ENCODE assay signal across 1 cellular context in the genomic region with DNA sequence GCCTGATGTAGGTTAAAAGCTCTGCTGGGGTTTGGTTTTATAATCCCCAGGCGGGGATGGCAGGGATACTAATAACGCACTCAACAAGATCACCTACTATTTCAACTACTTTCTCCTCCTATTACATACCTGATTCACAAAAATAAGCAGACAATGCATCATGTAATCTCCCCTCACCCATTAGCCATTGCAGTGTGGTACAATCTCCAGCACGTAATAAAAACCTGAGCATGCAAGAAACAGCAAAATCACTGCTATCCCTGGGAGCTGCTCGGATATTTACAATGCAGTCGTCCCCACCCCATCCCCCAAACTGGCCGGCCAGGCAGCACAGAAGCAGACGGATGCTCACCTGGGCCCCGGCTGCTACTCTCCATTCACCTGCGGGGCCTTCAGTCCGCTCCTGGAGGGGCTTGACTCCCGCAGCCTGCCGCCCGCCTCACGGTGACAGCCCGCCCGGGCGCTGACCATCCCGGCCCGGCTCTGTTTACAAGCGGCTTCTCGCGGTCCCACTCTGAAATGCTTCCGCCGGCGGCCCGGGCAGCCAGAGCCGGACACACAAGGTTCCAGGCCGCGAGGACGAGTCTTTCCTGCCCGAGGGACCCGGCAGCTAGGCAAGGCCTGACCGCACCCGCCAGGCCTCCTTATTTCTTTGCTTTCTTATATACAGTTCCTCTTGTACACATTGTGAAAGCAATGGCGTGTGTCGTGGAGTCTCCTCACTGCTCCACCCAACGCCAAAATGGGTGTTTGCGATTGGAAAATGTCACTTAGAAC.
A peak's percentile ranks its signal among the peaks of the same experiment; 100 is the strongest.
TF ChIP-seq lines count a peak whose summit lies in the region.

A gene with protein sequence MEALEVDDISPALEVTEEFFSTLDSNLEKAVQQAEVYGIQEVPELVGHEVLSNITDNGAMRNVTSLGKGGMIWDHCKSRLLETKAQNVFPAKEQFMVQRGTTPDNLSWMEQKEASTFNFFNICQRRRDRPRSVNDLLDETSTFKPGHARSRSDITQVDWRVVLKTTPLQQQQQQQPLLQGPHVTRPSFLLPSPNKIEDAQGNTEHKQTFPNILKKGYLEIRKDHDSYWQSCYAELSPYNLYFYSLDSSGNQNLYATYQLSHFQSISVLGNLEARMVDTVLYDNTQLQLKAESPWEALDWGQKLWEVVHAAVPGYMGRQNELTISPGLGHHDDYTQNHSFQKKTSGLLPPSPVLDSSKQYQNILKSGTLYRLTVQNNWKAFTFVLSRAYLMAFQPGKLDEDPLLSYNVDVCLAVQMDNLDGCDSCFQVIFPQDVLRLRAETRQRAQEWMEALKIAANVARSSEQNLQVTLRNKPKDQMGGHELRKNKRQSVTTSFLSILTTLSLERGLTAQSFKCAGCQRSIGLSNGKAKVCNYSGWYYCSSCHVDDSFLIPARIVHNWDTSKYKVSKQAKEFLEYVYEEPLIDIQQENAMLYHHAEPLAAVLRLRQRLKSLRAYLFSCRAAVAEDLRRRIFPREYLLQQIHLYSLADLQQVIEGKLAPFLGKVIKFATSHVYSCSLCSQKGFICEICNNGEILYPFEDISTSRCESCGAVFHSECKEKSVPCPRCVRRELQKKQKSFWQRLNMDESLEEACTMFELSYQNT (minus strand): TSS at position 491 of the 777 bp plus-strand sequence. CDS start 23,888 bp downstream, outside the sequence.

TF ChIP-seq in HepG2, 621 proteins besides CTCF, POLR2A, EP300 and RAD21 (continued from another document and continues in another):
- TF ChIP-seq, protein P1, sequence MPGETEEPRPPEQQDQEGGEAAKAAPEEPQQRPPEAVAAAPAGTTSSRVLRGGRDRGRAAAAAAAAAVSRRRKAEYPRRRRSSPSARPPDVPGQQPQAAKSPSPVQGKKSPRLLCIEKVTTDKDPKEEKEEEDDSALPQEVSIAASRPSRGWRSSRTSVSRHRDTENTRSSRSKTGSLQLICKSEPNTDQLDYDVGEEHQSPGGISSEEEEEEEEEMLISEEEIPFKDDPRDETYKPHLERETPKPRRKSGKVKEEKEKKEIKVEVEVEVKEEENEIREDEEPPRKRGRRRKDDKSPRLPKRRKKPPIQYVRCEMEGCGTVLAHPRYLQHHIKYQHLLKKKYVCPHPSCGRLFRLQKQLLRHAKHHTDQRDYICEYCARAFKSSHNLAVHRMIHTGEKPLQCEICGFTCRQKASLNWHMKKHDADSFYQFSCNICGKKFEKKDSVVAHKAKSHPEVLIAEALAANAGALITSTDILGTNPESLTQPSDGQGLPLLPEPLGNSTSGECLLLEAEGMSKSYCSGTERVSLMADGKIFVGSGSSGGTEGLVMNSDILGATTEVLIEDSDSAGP (CRISPR knock-in tag; IDR thresholded peaks at IDR 0.05; ENCODE audit: borderline replicate concordance): peak; percentile 98
- TF ChIP-seq ARNT (IDR thresholded peaks at IDR 0.05) (no peak), ZNF614 (CRISPR knock-in tag; IDR thresholded peaks at IDR 0.05; ENCODE audit: borderline replicate concordance) (peak; percentile 97), ZFX (CRISPR knock-in tag; IDR thresholded peaks at IDR 0.05; ENCODE audit: low read depth) (peak; percentile 98), ZNF674 (CRISPR knock-in tag; IDR thresholded peaks at IDR 0.05; ENCODE audit: low read depth) (peak; percentile 93; the same call in 1 of the 2 replicates), DNMT3B (CRISPR knock-in tag; conservative IDR thresholded peaks at IDR 0.05) (peak; percentile 99), IKZF1 (IDR thresholded peaks at IDR 0.05) (no peak), RFXANK (CRISPR knock-in tag; IDR thresholded peaks at IDR 0.05) (peak; percentile 84; the same call in 1 of the 2 replicates), ZEB1 (IDR thresholded peaks at IDR 0.05; ENCODE audit: insufficient replicate concordance, low read depth) (peak; percentile 92), ZNF317 (CRISPR knock-in tag; IDR thresholded peaks at IDR 0.05) (peak; percentile 93), ZFP36L2 (CRISPR knock-in tag; IDR thresholded peaks at IDR 0.05) (peak; percentile 97), HNRNPLL (IDR thresholded peaks at IDR 0.05; ENCODE audit: low read depth, low read length, poor library complexity, severe bottlenecking) (peak; percentile 79), ZNF678 (CRISPR knock-in tag; IDR thresholded peaks at IDR 0.05) (peak; percentile 96), SUZ12 (IDR thresholded peaks at IDR 0.05; ENCODE audit: low read depth, low read length) (no peak), POLR2AphosphoS2 (IDR thresholded peaks at IDR 0.05; ENCODE audit: low read depth, low read length) (no peak), EED (CRISPR knock-in tag; IDR thresholded peaks at IDR 0.05) (peak; percentile 96), ZNF652 (CRISPR knock-in tag; IDR thresholded peaks at IDR 0.05; ENCODE audit: borderline replicate concordance, low read depth) (peak; percentile 75; the same call in 1 of the 2 replicates), MYNN (CRISPR knock-in tag; IDR thresholded peaks at IDR 0.05; ENCODE audit: low read depth) (peak; percentile 90; the same call in 1 of the 2 replicates), AGO2 (optimal IDR thresholded peaks at IDR 0.05; ENCODE audit: low read depth, low read length) (peak; percentile 65), ZNF382 (CRISPR knock-in tag; IDR thresholded peaks at IDR 0.05; ENCODE audit: borderline replicate concordance) (no peak), DPF2 (CRISPR knock-in tag; IDR thresholded peaks at IDR 0.05; ENCODE audit: borderline replicate concordance, low read depth) (peak; percentile 64; the same call in 1 of the 2 replicates), HOXD1 (CRISPR knock-in tag; IDR thresholded peaks at IDR 0.05) (peak; percentile 97)
- TF ChIP-seq, protein P2, sequence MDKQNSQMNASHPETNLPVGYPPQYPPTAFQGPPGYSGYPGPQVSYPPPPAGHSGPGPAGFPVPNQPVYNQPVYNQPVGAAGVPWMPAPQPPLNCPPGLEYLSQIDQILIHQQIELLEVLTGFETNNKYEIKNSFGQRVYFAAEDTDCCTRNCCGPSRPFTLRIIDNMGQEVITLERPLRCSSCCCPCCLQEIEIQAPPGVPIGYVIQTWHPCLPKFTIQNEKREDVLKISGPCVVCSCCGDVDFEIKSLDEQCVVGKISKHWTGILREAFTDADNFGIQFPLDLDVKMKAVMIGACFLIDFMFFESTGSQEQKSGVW (CRISPR knock-in tag; IDR thresholded peaks at IDR 0.05; ENCODE audit: borderline replicate concordance): no peak
- TF ChIP-seq, protein P3, sequence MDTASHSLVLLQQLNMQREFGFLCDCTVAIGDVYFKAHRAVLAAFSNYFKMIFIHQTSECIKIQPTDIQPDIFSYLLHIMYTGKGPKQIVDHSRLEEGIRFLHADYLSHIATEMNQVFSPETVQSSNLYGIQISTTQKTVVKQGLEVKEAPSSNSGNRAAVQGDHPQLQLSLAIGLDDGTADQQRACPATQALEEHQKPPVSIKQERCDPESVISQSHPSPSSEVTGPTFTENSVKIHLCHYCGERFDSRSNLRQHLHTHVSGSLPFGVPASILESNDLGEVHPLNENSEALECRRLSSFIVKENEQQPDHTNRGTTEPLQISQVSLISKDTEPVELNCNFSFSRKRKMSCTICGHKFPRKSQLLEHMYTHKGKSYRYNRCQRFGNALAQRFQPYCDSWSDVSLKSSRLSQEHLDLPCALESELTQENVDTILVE (CRISPR knock-in tag; IDR thresholded peaks at IDR 0.05): peak; percentile 97
- TF ChIP-seq, protein P4, sequence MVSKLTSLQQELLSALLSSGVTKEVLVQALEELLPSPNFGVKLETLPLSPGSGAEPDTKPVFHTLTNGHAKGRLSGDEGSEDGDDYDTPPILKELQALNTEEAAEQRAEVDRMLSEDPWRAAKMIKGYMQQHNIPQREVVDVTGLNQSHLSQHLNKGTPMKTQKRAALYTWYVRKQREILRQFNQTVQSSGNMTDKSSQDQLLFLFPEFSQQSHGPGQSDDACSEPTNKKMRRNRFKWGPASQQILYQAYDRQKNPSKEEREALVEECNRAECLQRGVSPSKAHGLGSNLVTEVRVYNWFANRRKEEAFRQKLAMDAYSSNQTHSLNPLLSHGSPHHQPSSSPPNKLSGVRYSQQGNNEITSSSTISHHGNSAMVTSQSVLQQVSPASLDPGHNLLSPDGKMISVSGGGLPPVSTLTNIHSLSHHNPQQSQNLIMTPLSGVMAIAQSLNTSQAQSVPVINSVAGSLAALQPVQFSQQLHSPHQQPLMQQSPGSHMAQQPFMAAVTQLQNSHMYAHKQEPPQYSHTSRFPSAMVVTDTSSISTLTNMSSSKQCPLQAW (CRISPR knock-in tag; IDR thresholded peaks at IDR 0.05): peak; percentile 99
- TF ChIP-seq, protein P5, sequence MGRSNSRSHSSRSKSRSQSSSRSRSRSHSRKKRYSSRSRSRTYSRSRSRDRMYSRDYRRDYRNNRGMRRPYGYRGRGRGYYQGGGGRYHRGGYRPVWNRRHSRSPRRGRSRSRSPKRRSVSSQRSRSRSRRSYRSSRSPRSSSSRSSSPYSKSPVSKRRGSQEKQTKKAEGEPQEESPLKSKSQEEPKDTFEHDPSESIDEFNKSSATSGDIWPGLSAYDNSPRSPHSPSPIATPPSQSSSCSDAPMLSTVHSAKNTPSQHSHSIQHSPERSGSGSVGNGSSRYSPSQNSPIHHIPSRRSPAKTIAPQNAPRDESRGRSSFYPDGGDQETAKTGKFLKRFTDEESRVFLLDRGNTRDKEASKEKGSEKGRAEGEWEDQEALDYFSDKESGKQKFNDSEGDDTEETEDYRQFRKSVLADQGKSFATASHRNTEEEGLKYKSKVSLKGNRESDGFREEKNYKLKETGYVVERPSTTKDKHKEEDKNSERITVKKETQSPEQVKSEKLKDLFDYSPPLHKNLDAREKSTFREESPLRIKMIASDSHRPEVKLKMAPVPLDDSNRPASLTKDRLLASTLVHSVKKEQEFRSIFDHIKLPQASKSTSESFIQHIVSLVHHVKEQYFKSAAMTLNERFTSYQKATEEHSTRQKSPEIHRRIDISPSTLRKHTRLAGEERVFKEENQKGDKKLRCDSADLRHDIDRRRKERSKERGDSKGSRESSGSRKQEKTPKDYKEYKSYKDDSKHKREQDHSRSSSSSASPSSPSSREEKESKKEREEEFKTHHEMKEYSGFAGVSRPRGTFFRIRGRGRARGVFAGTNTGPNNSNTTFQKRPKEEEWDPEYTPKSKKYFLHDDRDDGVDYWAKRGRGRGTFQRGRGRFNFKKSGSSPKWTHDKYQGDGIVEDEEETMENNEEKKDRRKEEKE (IDR thresholded peaks at IDR 0.05): no peak
- TF ChIP-seq, protein P6, sequence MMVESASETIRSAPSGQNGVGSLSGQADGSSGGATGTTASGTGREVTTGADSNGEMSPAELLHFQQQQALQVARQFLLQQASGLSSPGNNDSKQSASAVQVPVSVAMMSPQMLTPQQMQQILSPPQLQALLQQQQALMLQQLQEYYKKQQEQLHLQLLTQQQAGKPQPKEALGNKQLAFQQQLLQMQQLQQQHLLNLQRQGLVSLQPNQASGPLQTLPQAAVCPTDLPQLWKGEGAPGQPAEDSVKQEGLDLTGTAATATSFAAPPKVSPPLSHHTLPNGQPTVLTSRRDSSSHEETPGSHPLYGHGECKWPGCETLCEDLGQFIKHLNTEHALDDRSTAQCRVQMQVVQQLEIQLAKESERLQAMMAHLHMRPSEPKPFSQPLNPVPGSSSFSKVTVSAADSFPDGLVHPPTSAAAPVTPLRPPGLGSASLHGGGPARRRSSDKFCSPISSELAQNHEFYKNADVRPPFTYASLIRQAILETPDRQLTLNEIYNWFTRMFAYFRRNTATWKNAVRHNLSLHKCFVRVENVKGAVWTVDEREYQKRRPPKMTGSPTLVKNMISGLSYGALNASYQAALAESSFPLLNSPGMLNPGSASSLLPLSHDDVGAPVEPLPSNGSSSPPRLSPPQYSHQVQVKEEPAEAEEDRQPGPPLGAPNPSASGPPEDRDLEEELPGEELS (CRISPR knock-in tag; IDR thresholded peaks at IDR 0.05): peak; percentile 95
- TF ChIP-seq, protein P7, sequence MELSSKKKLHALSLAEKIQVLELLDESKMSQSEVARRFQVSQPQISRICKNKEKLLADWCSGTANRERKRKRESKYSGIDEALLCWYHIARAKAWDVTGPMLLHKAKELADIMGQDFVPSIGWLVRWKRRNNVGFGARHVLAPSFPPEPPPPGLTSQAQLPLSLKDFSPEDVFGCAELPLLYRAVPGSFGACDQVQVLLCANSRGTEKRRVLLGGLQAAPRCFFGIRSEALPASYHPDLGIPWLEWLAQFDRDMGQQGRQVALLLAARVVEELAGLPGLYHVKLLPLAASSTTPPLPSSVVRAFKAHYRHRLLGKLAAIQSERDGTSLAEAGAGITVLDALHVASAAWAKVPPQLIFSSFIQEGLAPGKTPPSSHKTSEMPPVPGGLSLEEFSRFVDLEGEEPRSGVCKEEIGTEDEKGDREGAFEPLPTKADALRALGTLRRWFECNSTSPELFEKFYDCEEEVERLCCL (CRISPR knock-in tag; IDR thresholded peaks at IDR 0.05; ENCODE audit: borderline replicate concordance): peak; percentile 97
- TF ChIP-seq, protein P8, sequence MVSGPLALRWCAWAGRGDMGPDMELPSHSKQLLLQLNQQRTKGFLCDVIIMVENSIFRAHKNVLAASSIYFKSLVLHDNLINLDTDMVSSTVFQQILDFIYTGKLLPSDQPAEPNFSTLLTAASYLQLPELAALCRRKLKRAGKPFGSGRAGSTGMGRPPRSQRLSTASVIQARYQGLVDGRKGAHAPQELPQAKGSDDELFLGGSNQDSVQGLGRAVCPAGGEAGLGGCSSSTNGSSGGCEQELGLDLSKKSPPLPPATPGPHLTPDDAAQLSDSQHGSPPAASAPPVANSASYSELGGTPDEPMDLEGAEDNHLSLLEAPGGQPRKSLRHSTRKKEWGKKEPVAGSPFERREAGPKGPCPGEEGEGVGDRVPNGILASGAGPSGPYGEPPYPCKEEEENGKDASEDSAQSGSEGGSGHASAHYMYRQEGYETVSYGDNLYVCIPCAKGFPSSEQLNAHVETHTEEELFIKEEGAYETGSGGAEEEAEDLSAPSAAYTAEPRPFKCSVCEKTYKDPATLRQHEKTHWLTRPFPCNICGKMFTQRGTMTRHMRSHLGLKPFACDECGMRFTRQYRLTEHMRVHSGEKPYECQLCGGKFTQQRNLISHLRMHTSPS (CRISPR knock-in tag; IDR thresholded peaks at IDR 0.05; ENCODE audit: low read depth): peak; percentile 51; the same call in 1 of the 2 replicates
- TF ChIP-seq, protein P9, sequence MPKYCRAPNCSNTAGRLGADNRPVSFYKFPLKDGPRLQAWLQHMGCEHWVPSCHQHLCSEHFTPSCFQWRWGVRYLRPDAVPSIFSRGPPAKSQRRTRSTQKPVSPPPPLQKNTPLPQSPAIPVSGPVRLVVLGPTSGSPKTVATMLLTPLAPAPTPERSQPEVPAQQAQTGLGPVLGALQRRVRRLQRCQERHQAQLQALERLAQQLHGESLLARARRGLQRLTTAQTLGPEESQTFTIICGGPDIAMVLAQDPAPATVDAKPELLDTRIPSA (CRISPR knock-in tag; IDR thresholded peaks at IDR 0.05; ENCODE audit: borderline replicate concordance): peak; percentile 95
- TF ChIP-seq, protein P10, sequence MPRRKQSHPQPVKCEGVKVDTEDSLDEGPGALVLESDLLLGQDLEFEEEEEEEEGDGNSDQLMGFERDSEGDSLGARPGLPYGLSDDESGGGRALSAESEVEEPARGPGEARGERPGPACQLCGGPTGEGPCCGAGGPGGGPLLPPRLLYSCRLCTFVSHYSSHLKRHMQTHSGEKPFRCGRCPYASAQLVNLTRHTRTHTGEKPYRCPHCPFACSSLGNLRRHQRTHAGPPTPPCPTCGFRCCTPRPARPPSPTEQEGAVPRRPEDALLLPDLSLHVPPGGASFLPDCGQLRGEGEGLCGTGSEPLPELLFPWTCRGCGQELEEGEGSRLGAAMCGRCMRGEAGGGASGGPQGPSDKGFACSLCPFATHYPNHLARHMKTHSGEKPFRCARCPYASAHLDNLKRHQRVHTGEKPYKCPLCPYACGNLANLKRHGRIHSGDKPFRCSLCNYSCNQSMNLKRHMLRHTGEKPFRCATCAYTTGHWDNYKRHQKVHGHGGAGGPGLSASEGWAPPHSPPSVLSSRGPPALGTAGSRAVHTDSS (CRISPR knock-in tag; conservative IDR thresholded peaks at IDR 0.05): no peak
